8 cellular contexts compared by ENCODE assay signal in the genomic region with DNA sequence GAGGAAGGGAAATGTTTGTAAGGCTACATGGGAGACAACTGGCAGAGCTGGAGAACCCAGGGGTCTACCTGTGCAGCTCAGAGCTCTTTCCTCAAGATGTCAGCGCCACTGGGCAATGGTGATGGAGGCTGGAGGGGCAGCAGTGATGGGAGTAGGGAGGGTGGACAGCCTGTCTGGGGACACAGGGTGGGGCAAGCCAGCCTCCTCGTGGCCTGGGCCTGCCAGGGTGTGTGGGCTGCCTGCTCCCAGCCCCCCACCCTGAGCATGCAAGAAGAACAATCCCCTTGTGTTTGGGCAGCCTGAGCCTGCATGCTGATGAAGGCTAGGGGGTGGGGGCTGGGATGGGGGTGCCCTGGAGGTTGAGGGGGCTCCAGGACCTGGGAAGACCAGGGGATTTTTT. TPM values are rescaled to one million over a fixed set of nuclear protein-coding genes. Genes with fewer than 3 reads are reported as not detected.
A peak's percentile ranks its signal among the peaks of the same experiment; 100 is the strongest.
DNase-seq lines count a peak whose midpoint lies in the region; ATAC-seq and TF ChIP-seq lines count a peak whose summit lies in the region.

No MANE protein-coding gene starts in this region.

- H4K91ac ChIP-seq in mesenchymal stem cell (ENCODE audit: low read length): no peak overlapping the region

- H3K9me3 Mint-ChIP-seq in activated T-cell treated with anti-CD3 and anti-CD28 coated beads, Interleukin-2, amount 50 U/mL, for 24 hours: no peaks in the 10 kb centered on the region

- peak overlapping the region; percentile 78 for H3K4me3 Mint-ChIP-seq in activated T-cell treated with anti-CD3 and anti-CD28 coated beads, Interleukin-2, amount 50 U/mL, for 24 hours

- H2BK15ac ChIP-seq in mesenchymal stem cell (ENCODE audit: low read depth, poor library complexity, severe bottlenecking): peak overlapping the region; percentile 56

- WGBS in mesenchymal stem cell: 69% methylated on average over 2 of the region's 2 CpGs

- no peak overlapping the region for H2BK12ac ChIP-seq in mesenchymal stem cell (ENCODE audit: low read length in 2 of 2)

- H4K8ac ChIP-seq in mesenchymal stem cell (ENCODE audit: low read length): no peak overlapping the region

- H3K36me3 Mint-ChIP-seq in activated T-cell treated with anti-CD3 and anti-CD28 coated beads, Interleukin-2, amount 50 U/mL, for 24 hours (ENCODE audit: low read depth): peaks cover 16% of the 10 kb centered on the region

- no peak overlapping the region for H2AK5ac ChIP-seq in mesenchymal stem cell (ENCODE audit: low read length, severe bottlenecking)

- no peak overlapping the region for H3K4me2 ChIP-seq in mesenchymal stem cell (ENCODE audit: low read length, poor library complexity, severe bottlenecking)

- H3K27me3 ChIP-seq in ascending aorta (no peaks in the 10 kb centered on the region), mesenchymal stem cell (ENCODE audit: control insufficient read depth in 1 of 2, insufficient read depth in 1 of 2, low read length in 2 of 2) (no peaks in the 10 kb centered on the region)

- H3K27ac Mint-ChIP-seq in activated T-cell treated with anti-CD3 and anti-CD28 coated beads, Interleukin-2, amount 50 U/mL, for 24 hours: no peak overlapping the region

- no peak overlapping the region for H2BK120ac ChIP-seq in mesenchymal stem cell (ENCODE audit: low read depth, low read length)

- H3K18ac ChIP-seq in mesenchymal stem cell (ENCODE audit: low read depth in 1 of 2, low read length in 2 of 2): peak overlapping the region in 1 of 2 experiments; percentile 16

- H3K27ac ChIP-seq in ascending aorta: peak overlapping the region; percentile 92 to 95
- H3K27ac ChIP-seq in mesenchymal stem cell (ENCODE audit: low read length, poor library complexity, severe bottlenecking): no peak overlapping the region
- peak overlapping the region; percentile 99 for H3K27ac ChIP-seq in substantia nigra (ENCODE audit: low read depth, low read length, poor library complexity, severe bottlenecking)

- H3K36me3 ChIP-seq in ascending aorta: peaks cover 1 to 5% of the 10 kb centered on the region in 2 donors
- peaks cover 12 to 19% of the 10 kb centered on the region in 2 experiments for H3K36me3 ChIP-seq in mesenchymal stem cell (ENCODE audit: control insufficient read depth in 1 of 2, insufficient read depth in 2 of 2, low read depth in 1 of 2, low read length in 2 of 2)

- H3K4me3 ChIP-seq in ascending aorta: peak overlapping the region; percentile 87 to 90
- H3K4me3 ChIP-seq in mesenchymal stem cell (ENCODE audit: insufficient read depth in 1 of 2, low read depth in 1 of 2, low read length in 2 of 2): no peak overlapping the region

- no peaks in the 10 kb centered on the region for H3K9me3 ChIP-seq in ascending aorta
- no peaks in the 10 kb centered on the region for H3K9me3 ChIP-seq in mesenchymal stem cell (ENCODE audit: control insufficient read depth, low read length)

- no peak for DNase-seq in activated T-cell treated with anti-CD3 and anti-CD28 coated beads, Interleukin-2, amount 50 U/mL, for 24 hours
- no peak for DNase-seq in activated T-cell treated with anti-CD3 and anti-CD28 coated beads, Interleukin-2, amount 50 U/mL, for 1 hour
- DNase-seq in ascending aorta (ENCODE audit: low spot score in 2 of 2): no peak
- DNase-seq in mesenchymal stem cell: no peak
- DNase-seq in substantia nigra (lab: John Stamatoyannopoulos, UW): peak in 45 of 49 donors; percentile 37 to 92 (median 74)
- no peak for DNase-seq in GOT3 (lab: John Stamatoyannopoulos, UW)

- no peak overlapping the region for H3K23ac ChIP-seq in mesenchymal stem cell (ENCODE audit: low read length in 2 of 2)

- peaks cover 8 to 35% of the 10 kb centered on the region in 2 donors for H3K4me1 ChIP-seq in ascending aorta
- peaks cover 36% of the 10 kb centered on the region for H3K4me1 ChIP-seq in mesenchymal stem cell (ENCODE audit: control insufficient read depth, insufficient read depth, low read depth, low read length)

- no peak for ATAC-seq in HG03469 (IDR thresholded peaks at IDR 0.05; ENCODE audit: unreplicated experiment)
- ATAC-seq in HG03432 (IDR thresholded peaks at IDR 0.05; ENCODE audit: unreplicated experiment): no peak

- TF ChIP-seq CTCF in ascending aorta (IDR thresholded peaks at IDR 0.05): no peak

- no peaks in the 10 kb centered on the region for H3K27me3 Mint-ChIP-seq in activated T-cell treated with anti-CD3 and anti-CD28 coated beads, Interleukin-2, amount 50 U/mL, for 24 hours

- H3K9ac ChIP-seq in mesenchymal stem cell (ENCODE audit: low read length): no peak overlapping the region

- no peak overlapping the region for H2AFZ ChIP-seq in mesenchymal stem cell (ENCODE audit: low read depth, low read length)

- H3K79me1 ChIP-seq in mesenchymal stem cell (replicated peaks; ENCODE audit: low read length, poor library complexity, severe bottlenecking): peaks cover 27% of the 10 kb centered on the region

- H3K14ac ChIP-seq in mesenchymal stem cell (ENCODE audit: low read length in 2 of 2): no peak overlapping the region

- intact Hi-C loops in ascending aorta (cut with DNase I): loop anchor here (2.0 to 10.0 kb wide), 2 partner anchors 23 to 1351 kb away; a partner anchor contains a TSS

- no peak overlapping the region for H3K4ac ChIP-seq in mesenchymal stem cell (ENCODE audit: low read depth in 1 of 2, low read length in 2 of 2)

- H3K4me1 Mint-ChIP-seq in activated T-cell treated with anti-CD3 and anti-CD28 coated beads, Interleukin-2, amount 50 U/mL, for 24 hours (ENCODE audit: low read depth): peaks cover 24% of the 10 kb centered on the region

- no peak overlapping the region for H2BK5ac ChIP-seq in mesenchymal stem cell (ENCODE audit: low read depth, low read length, poor library complexity, severe bottlenecking)

RNA-seq across cellular contexts. Expression of a gene that starts 1.2 kb away (rescaled TPM):
- 256 TPM for total RNA-seq in ascending aorta
- polyA plus RNA-seq in mesenchymal stem cell (2013, experiment 1 of 2): 32.5 TPM
- 31.0 TPM for polyA plus RNA-seq in mesenchymal stem cell (2013, experiment 2 of 2)

RNA-seq across cellular contexts. Expression of a gene that starts 7.8 kb away (rescaled TPM):
- total RNA-seq in ascending aorta: 46.1 TPM
- polyA plus RNA-seq in mesenchymal stem cell (2013, experiment 1 of 2): 15.5 TPM
- polyA plus RNA-seq in mesenchymal stem cell (2013, experiment 2 of 2): 15.1 TPM

RNA-seq across cellular contexts. Expression of a gene that starts 8.8 kb away (rescaled TPM):
- 37.4 TPM for total RNA-seq in ascending aorta
- polyA plus RNA-seq in mesenchymal stem cell (2013, experiment 1 of 2): 19.9 TPM
- 19.9 TPM for polyA plus RNA-seq in mesenchymal stem cell (2013, experiment 2 of 2)

RNA-seq across cellular contexts. Expression of a gene that starts 10.8 kb away (rescaled TPM):
- total RNA-seq in ascending aorta: not detected
- polyA plus RNA-seq in mesenchymal stem cell (2013, experiment 1 of 2): not detected
- 0.03 TPM for polyA plus RNA-seq in mesenchymal stem cell (2013, experiment 2 of 2)

RNA-seq across cellular contexts. Expression of a gene that starts 17.3 kb away (rescaled TPM):
- 94.0 TPM for total RNA-seq in ascending aorta
- polyA plus RNA-seq in mesenchymal stem cell (2013, experiment 1 of 2): 14.0 TPM
- polyA plus RNA-seq in mesenchymal stem cell (2013, experiment 2 of 2): 14.7 TPM

Comparison
In these comparisons a context has a peak if more than half of its experiments do, and no peak if none do; other contexts are left out.
1. DNase-seq: peak in substantia nigra (45 of 49); none in activated T-cell treated with anti-CD3 and anti-CD28 coated beads, Interleukin-2, amount 50 U/mL, for 24 hours (single experiment), activated T-cell treated with anti-CD3 and anti-CD28 coated beads, Interleukin-2, amount 50 U/mL, for 1 hour (single experiment), ascending aorta (0 of 2), mesenchymal stem cell (single experiment) and GOT3 (single experiment).
2. H3K4me3 ChIP-seq: peak in ascending aorta (2 of 2); none in mesenchymal stem cell (0 of 2).